1 cellular context compared by ENCODE assay signal in genomic region chr10:15163261-15163864, GRCh38.
TF ChIP-seq lines count a peak whose summit lies in the region.

No MANE protein-coding gene starts in this region.

TF ChIP-seq in GM23338, 12 proteins besides CTCF, POLR2A, EP300 and RAD21 (continued from another document):
- TF ChIP-seq ZNF462 (CRISPR knock-in tag; IDR thresholded peaks at IDR 0.05) = no peak
- TF ChIP-seq POLR2AphosphoS5 (IDR thresholded peaks at IDR 0.05; ENCODE audit: low read depth) = no peak
- TF ChIP-seq NANOG (IDR thresholded peaks at IDR 0.05; ENCODE audit: borderline replicate concordance) = no peak
- no peak for TF ChIP-seq JUNB (IDR thresholded peaks at IDR 0.05; ENCODE audit: unreplicated experiment)
TF ChIP-seq in GM23338: peak in this region for 0.
